ENCODE assay signal across 25 cellular contexts in the genomic region with DNA sequence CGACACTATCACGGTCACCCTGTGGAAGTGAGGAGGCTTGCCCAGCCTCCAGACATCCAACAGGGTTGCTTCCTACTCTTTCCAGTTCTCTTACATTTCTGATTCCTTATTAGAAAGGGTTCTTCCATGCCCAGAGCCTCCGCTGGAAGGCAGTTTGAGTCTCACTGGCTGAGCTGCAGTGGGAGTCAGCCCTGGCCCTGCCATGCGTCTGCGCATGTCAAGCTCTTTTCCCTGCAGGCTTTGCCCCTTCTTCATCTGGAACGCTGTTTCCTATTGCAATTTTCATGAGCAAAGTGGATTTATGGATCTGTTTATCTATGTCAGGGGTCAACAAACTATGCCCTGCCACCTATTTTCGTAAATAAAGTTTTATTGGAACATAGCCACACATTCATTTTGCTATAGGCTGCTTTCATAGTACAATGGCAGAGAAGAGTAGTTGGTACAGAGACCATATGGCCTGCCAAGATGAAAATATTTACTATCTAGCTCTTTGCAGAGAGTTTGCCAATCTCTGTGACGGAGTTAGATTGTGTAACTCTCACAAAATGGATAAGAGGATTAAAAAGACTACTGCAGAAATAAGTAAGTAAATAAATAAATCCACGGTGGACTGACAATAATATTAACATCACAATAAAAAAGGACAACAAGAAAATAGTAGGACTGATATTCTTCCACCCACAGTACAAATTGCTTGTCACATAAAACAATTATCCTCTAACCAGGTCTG. TPM values are rescaled to one million over a fixed set of nuclear protein-coding genes. Genes with fewer than 3 reads are reported as not detected.
"Had no signal": no experiment of that assay in that cellular context is flagged by ENCODE, and none has a peak within 500 bp of the region (broad histone marks: within the 10 kb centered on the region; RNA-seq: fewer than 3 reads in every experiment).

No MANE protein-coding gene starts in this region.

- DNase-seq: activated CD4-positive, alpha-beta memory T cell treated with anti-CD3 and anti-CD28 coated beads, Interleukin-2, amount 10 ng/mL, durations not matched to agents 7 days and 5 days; activated CD4-positive, alpha-beta T cell treated with anti-CD3 and anti-CD28 coated beads for 4 hours; activated CD8-positive, alpha-beta memory T cell treated with anti-CD3 and anti-CD28 coated beads, Interleukin-2, amount 50 U/mL, for 4 hours; activated naive CD8-positive, alpha-beta T cell treated with anti-CD3 and anti-CD28 coated beads for 36 hours; brain microvascular endothelial cell; cortex of kidney; effector CD8-positive, alpha-beta T cell; esophagus squamous epithelium; head of caudate nucleus; immature natural killer cell; left cardiac atrium; mucosa of descending colon; naive thymus-derived CD4-positive, alpha-beta T cell; stimulated activated CD4-positive, alpha-beta T cell treated with anti-CD3 and anti-CD28 coated beads, Interleukin-4, amount 100 ng/mL, for 24 hours; stimulated activated naive CD8-positive, alpha-beta T cell treated with anti-CD3 and anti-CD28 coated beads, Interleukin-15, Interleukin-2, amounts not matched to agents 100 U/mL and 50 U/mL, for 24 hours; T-helper 17 cell had no signal

- H3K9me3 Mint-ChIP-seq: activated CD4-positive, alpha-beta memory T cell treated with anti-CD3 and anti-CD28 coated beads, Interleukin-2, amount 10 ng/mL, durations not matched to agents 7 days and 5 days; activated naive CD8-positive, alpha-beta T cell treated with anti-CD3 and anti-CD28 coated beads for 36 hours; central memory CD8-positive, alpha-beta T cell; immature natural killer cell; naive thymus-derived CD4-positive, alpha-beta T cell; WTC11 had no signal

- H3K4me3 Mint-ChIP-seq: activated CD4-positive, alpha-beta memory T cell treated with anti-CD3 and anti-CD28 coated beads, Interleukin-2, amount 10 ng/mL, durations not matched to agents 7 days and 5 days; activated naive CD8-positive, alpha-beta T cell treated with anti-CD3 and anti-CD28 coated beads for 36 hours; central memory CD8-positive, alpha-beta T cell; immature natural killer cell; naive thymus-derived CD4-positive, alpha-beta T cell; T-helper 17 cell; WTC11 had no signal

- H3K4me3 ChIP-seq: esophagus squamous epithelium, mucosa of descending colon, right atrium auricular region, skin epidermis, upper lobe of left lung had no signal

- H3K27me3 Mint-ChIP-seq: activated naive CD8-positive, alpha-beta T cell treated with anti-CD3 and anti-CD28 coated beads for 36 hours had no signal

- ATAC-seq: left cardiac atrium; mucosa of descending colon; naive thymus-derived CD4-positive, alpha-beta T cell; stimulated activated naive CD8-positive, alpha-beta T cell treated with anti-CD3 and anti-CD28 coated beads, Interleukin-15, Interleukin-2, amounts not matched to agents 100 U/mL and 50 U/mL, for 24 hours; T-helper 17 cell; WTC11 had no signal

- H3K27ac ChIP-seq: brain microvascular endothelial cell, esophagus squamous epithelium, right atrium auricular region, upper lobe of left lung had no signal

- H3K36me3 Mint-ChIP-seq: activated naive CD8-positive, alpha-beta T cell treated with anti-CD3 and anti-CD28 coated beads for 36 hours; immature natural killer cell; WTC11 had no signal

- H3K27ac Mint-ChIP-seq: activated CD4-positive, alpha-beta memory T cell treated with anti-CD3 and anti-CD28 coated beads, Interleukin-2, amount 10 ng/mL, durations not matched to agents 7 days and 5 days; activated naive CD8-positive, alpha-beta T cell treated with anti-CD3 and anti-CD28 coated beads for 36 hours; immature natural killer cell; naive thymus-derived CD4-positive, alpha-beta T cell; T-helper 17 cell; WTC11 had no signal

- H3K4me1 Mint-ChIP-seq: activated CD4-positive, alpha-beta memory T cell treated with anti-CD3 and anti-CD28 coated beads, Interleukin-2, amount 10 ng/mL, durations not matched to agents 7 days and 5 days; activated naive CD8-positive, alpha-beta T cell treated with anti-CD3 and anti-CD28 coated beads for 36 hours; central memory CD8-positive, alpha-beta T cell; immature natural killer cell had no signal

- H3K36me3 ChIP-seq: brain microvascular endothelial cell, esophagus squamous epithelium, right atrium auricular region, upper lobe of left lung had no signal

- H3K9me3 ChIP-seq: esophagus squamous epithelium, mucosa of descending colon, right atrium auricular region, upper lobe of left lung had no signal

- H3K4me1 ChIP-seq: right atrium auricular region, upper lobe of left lung had no signal

- H3K27me3 ChIP-seq: brain microvascular endothelial cell, esophagus squamous epithelium, right atrium auricular region, upper lobe of left lung had no signal

RNA-seq across cellular contexts. Expression of gene CHRNA9, which starts 3.9 kb away (rescaled TPM):
- total RNA-seq: activated CD4-positive, alpha-beta memory T cell treated with anti-CD3 and anti-CD28 coated beads, Interleukin-2, amount 10 ng/mL, durations not matched to agents 7 days and 5 days; endothelial cell of umbilical vein; esophagus squamous epithelium; frontal cortex; left cardiac atrium; lung microvascular endothelial cell; mucosa of descending colon; right atrium auricular region; T-helper 17 cell; temporal lobe had no signal
- polyA plus RNA-seq: endothelial cell of umbilical vein, immature natural killer cell had no signal
